Comparison of ENCODE assay signal across 13 cellular contexts in genomic region chr15:99426431-99427105, GRCh38.
DNase-seq lines count a peak whose midpoint lies in the region; ATAC-seq and TF ChIP-seq lines count a peak whose summit lies in the region.
"Had no signal": no experiment of that assay in that cellular context is flagged by ENCODE, and none has a peak within 500 bp of the region (broad histone marks: within the 10 kb centered on the region; RNA-seq: fewer than 3 reads in every experiment).

No MANE protein-coding gene starts in this region.

- peaks cover 17% of the 10 kb centered on the region for H3K4me1 ChIP-seq in upper lobe of right lung

- peak overlapping the region; percentile 77 for H3K27ac Mint-ChIP-seq in activated naive CD8-positive, alpha-beta T cell treated with anti-CD3 and anti-CD28 coated beads, Interleukin-2, amount 10 ng/mL, durations not matched to agents 7 days and 5 days
- no peak overlapping the region for H3K27ac Mint-ChIP-seq in activated naive CD8-positive, alpha-beta T cell treated with anti-CD3 and anti-CD28 coated beads, Interleukin-2, amount 50 U/mL, for 24 hours
- peak overlapping the region; percentile 97 for H3K27ac Mint-ChIP-seq in dendritic cell treated with granulocyte-macrophage colony-stimulating factor and Interleukin-4, amounts not matched to agents 40 ng/mL and 50 ng/mL, for 4 days
- H3K27ac Mint-ChIP-seq in nephron progenitor cell = peak overlapping the region; percentile 39
- H3K27ac Mint-ChIP-seq: GM23338 had no signal

- no peaks in the 10 kb centered on the region for H3K27me3 ChIP-seq in upper lobe of right lung
- H3K27me3 ChIP-seq: BE2C had no signal

- peaks cover 5% of the 10 kb centered on the region for H3K36me3 Mint-ChIP-seq in activated naive CD8-positive, alpha-beta T cell treated with anti-CD3 and anti-CD28 coated beads, Interleukin-2, amount 10 ng/mL, durations not matched to agents 7 days and 5 days
- no peaks in the 10 kb centered on the region for H3K36me3 Mint-ChIP-seq in activated naive CD8-positive, alpha-beta T cell treated with anti-CD3 and anti-CD28 coated beads, Interleukin-2, amount 50 U/mL, for 24 hours (ENCODE audit: low read depth)
- H3K36me3 Mint-ChIP-seq in dendritic cell treated with granulocyte-macrophage colony-stimulating factor and Interleukin-4, amounts not matched to agents 40 ng/mL and 50 ng/mL, for 4 days (ENCODE audit: low read depth) = no peaks in the 10 kb centered on the region
- H3K36me3 Mint-ChIP-seq in nephron progenitor cell (ENCODE audit: low read depth) = no peaks in the 10 kb centered on the region

- H3K27me3 Mint-ChIP-seq in activated naive CD8-positive, alpha-beta T cell treated with anti-CD3 and anti-CD28 coated beads, Interleukin-2, amount 10 ng/mL, durations not matched to agents 7 days and 5 days = no peaks in the 10 kb centered on the region
- no peaks in the 10 kb centered on the region for H3K27me3 Mint-ChIP-seq in activated naive CD8-positive, alpha-beta T cell treated with anti-CD3 and anti-CD28 coated beads, Interleukin-2, amount 50 U/mL, for 24 hours
- peaks cover 6% of the 10 kb centered on the region for H3K27me3 Mint-ChIP-seq in dendritic cell treated with granulocyte-macrophage colony-stimulating factor and Interleukin-4, amounts not matched to agents 40 ng/mL and 50 ng/mL, for 4 days
- no peaks in the 10 kb centered on the region for H3K27me3 Mint-ChIP-seq in nephron progenitor cell (ENCODE audit: low read depth, poor library complexity)

- no peaks in the 10 kb centered on the region for H3K9me3 ChIP-seq in upper lobe of right lung
- H3K9me3 ChIP-seq: BE2C had no signal

- no peak for ATAC-seq in activated naive CD8-positive, alpha-beta T cell treated with anti-CD3 and anti-CD28 coated beads, Interleukin-2, amount 10 ng/mL, durations not matched to agents 7 days and 5 days (ENCODE audit: low read depth)
- ATAC-seq in activated naive CD8-positive, alpha-beta T cell treated with anti-CD3 and anti-CD28 coated beads, Interleukin-2, amount 50 U/mL, for 24 hours = no peak
- ATAC-seq in upper lobe of right lung (no peak), HG02571 (IDR thresholded peaks at IDR 0.05; ENCODE audit: unreplicated experiment) (no peak)
- ATAC-seq: GM12878 had no signal

- peaks cover 27% of the 10 kb centered on the region for H3K4me1 Mint-ChIP-seq in activated naive CD8-positive, alpha-beta T cell treated with anti-CD3 and anti-CD28 coated beads, Interleukin-2, amount 10 ng/mL, durations not matched to agents 7 days and 5 days
- H3K4me1 Mint-ChIP-seq in activated naive CD8-positive, alpha-beta T cell treated with anti-CD3 and anti-CD28 coated beads, Interleukin-2, amount 50 U/mL, for 24 hours = peaks cover 50% of the 10 kb centered on the region
- H3K4me1 Mint-ChIP-seq in dendritic cell treated with granulocyte-macrophage colony-stimulating factor and Interleukin-4, amounts not matched to agents 40 ng/mL and 50 ng/mL, for 4 days (ENCODE audit: low read depth) = peaks cover 47% of the 10 kb centered on the region
- peaks cover 32% of the 10 kb centered on the region for H3K4me1 Mint-ChIP-seq in nephron progenitor cell
- H3K4me1 Mint-ChIP-seq: GM23338 had no signal

- no peak for TF ChIP-seq CTCF in nephron progenitor cell (IDR thresholded peaks at IDR 0.05)
- TF ChIP-seq CTCF in upper lobe of right lung (IDR thresholded peaks at IDR 0.05) = no peak

- intact Hi-C loops in dendritic cell treated with granulocyte-macrophage colony-stimulating factor and Interleukin-4, amounts not matched to agents 40 ng/mL and 50 ng/mL, for 4 days (cut with micrococcal nuclease) = no loop called here
- intact Hi-C loops in upper lobe of right lung (cut with DNase I) = no loop called here

- DNase-seq in activated naive CD8-positive, alpha-beta T cell treated with anti-CD3 and anti-CD28 coated beads, Interleukin-2, amount 10 ng/mL, durations not matched to agents 7 days and 5 days = peak; percentile 21
- DNase-seq in activated naive CD8-positive, alpha-beta T cell treated with anti-CD3 and anti-CD28 coated beads, Interleukin-2, amount 50 U/mL, for 24 hours = no peak
- DNase-seq in nephron progenitor cell (no peak), upper lobe of right lung (peak; percentile 60), middle frontal gyrus (ENCODE audit: extremely low spot score, low spot score) (no peak), NCI-H510A (lab: John Stamatoyannopoulos, UW) (no peak)
- DNase-seq: NCI-H187, SHP77 had no signal

- H3K4me3 ChIP-seq in upper lobe of right lung = no peak overlapping the region
- H3K4me3 ChIP-seq: GM12878, GM23338 had no signal

- H3K4me3 Mint-ChIP-seq in activated naive CD8-positive, alpha-beta T cell treated with anti-CD3 and anti-CD28 coated beads, Interleukin-2, amount 10 ng/mL, durations not matched to agents 7 days and 5 days = no peak overlapping the region
- H3K4me3 Mint-ChIP-seq in activated naive CD8-positive, alpha-beta T cell treated with anti-CD3 and anti-CD28 coated beads, Interleukin-2, amount 50 U/mL, for 24 hours = no peak overlapping the region
- H3K4me3 Mint-ChIP-seq in dendritic cell treated with granulocyte-macrophage colony-stimulating factor and Interleukin-4, amounts not matched to agents 40 ng/mL and 50 ng/mL, for 4 days = no peak overlapping the region
- H3K4me3 Mint-ChIP-seq in nephron progenitor cell = no peak overlapping the region
- H3K4me3 Mint-ChIP-seq: GM23338 had no signal

- peak overlapping the region; percentile 88 for H3K27ac ChIP-seq in upper lobe of right lung

- H3K9me3 Mint-ChIP-seq in activated naive CD8-positive, alpha-beta T cell treated with anti-CD3 and anti-CD28 coated beads, Interleukin-2, amount 10 ng/mL, durations not matched to agents 7 days and 5 days = peaks cover 2% of the 10 kb centered on the region
- H3K9me3 Mint-ChIP-seq in activated naive CD8-positive, alpha-beta T cell treated with anti-CD3 and anti-CD28 coated beads, Interleukin-2, amount 50 U/mL, for 24 hours = no peaks in the 10 kb centered on the region
- no peaks in the 10 kb centered on the region for H3K9me3 Mint-ChIP-seq in dendritic cell treated with granulocyte-macrophage colony-stimulating factor and Interleukin-4, amounts not matched to agents 40 ng/mL and 50 ng/mL, for 4 days
- H3K9me3 Mint-ChIP-seq in nephron progenitor cell = peaks cover 5% of the 10 kb centered on the region
- H3K9me3 Mint-ChIP-seq: GM23338 had no signal

- H3K36me3 ChIP-seq in upper lobe of right lung = no peaks in the 10 kb centered on the region
- H3K36me3 ChIP-seq: BE2C had no signal

- POLR2A ChIA-PET in activated naive CD8-positive, alpha-beta T cell treated with anti-CD3 and anti-CD28 coated beads, Interleukin-2, amount 10 ng/mL, durations not matched to agents 7 days and 5 days (lab: Charles Lee) = no interaction called here

Comparison
In these comparisons a context has a peak if more than half of its experiments do, and no peak if none do; other contexts are left out.
1. DNase-seq: peak in activated naive CD8-positive, alpha-beta T cell treated with anti-CD3 and anti-CD28 coated beads, Interleukin-2, amount 10 ng/mL, durations not matched to agents 7 days and 5 days (single experiment) and upper lobe of right lung (single experiment); none in activated naive CD8-positive, alpha-beta T cell treated with anti-CD3 and anti-CD28 coated beads, Interleukin-2, amount 50 U/mL, for 24 hours (single experiment), nephron progenitor cell (single experiment), middle frontal gyrus (single experiment) and NCI-H510A (single experiment).